ENCODE assay signal across 9 cellular contexts in genomic region chr2:108565778-108566375, GRCh38. TPM values are rescaled to one million over a fixed set of nuclear protein-coding genes. Genes with fewer than 3 reads are reported as not detected.
DNase-seq lines count a peak whose midpoint lies in the region; ATAC-seq and TF ChIP-seq lines count a peak whose summit lies in the region.
"Had no signal": no experiment of that assay in that cellular context is flagged by ENCODE, and none has a peak within 500 bp of the region (broad histone marks: within the 10 kb centered on the region; RNA-seq: fewer than 3 reads in every experiment).

No MANE protein-coding gene starts in this region.

- peak overlapping the region; percentile 3; the same call in 1 of the 2 replicates for H3K4ac ChIP-seq in IMR-90 (ENCODE audit: low read depth, low read length)

- 0 out of 2 replicates have a peak overlapping the region, but pooled peaks have one; percentile 27 for H2BK20ac ChIP-seq in IMR-90 (ENCODE audit: low read depth, low read length)

- peaks cover 12% of the 10 kb centered on the region for H3K36me3 Mint-ChIP-seq in activated CD8-positive, alpha-beta memory T cell treated with anti-CD3 and anti-CD28 coated beads, Interleukin-2, amount 10 ng/mL, durations not matched to agents 7 days and 5 days

- H3K4me3 Mint-ChIP-seq in activated CD8-positive, alpha-beta memory T cell treated with anti-CD3 and anti-CD28 coated beads, Interleukin-2, amount 10 ng/mL, durations not matched to agents 7 days and 5 days, result peak overlapping the region; percentile 31

- peaks cover 29% of the 10 kb centered on the region for H4K20me1 ChIP-seq in IMR-90 (ENCODE audit: insufficient read depth, low read length)

- POLR2A ChIA-PET in IMR-90 (lab: Charles Lee; ENCODE audit: unreplicated experiment), result no interaction called here

- ATAC-seq in activated CD8-positive, alpha-beta memory T cell treated with anti-CD3 and anti-CD28 coated beads, Interleukin-2, amount 10 ng/mL, durations not matched to agents 7 days and 5 days, result peak; percentile 67
- peak; percentile 77 for ATAC-seq in GM21786 (IDR thresholded peaks at IDR 0.05; ENCODE audit: unreplicated experiment)
- ATAC-seq in IMR-90 (ENCODE audit: low read depth), result no peak

- no TSS peak for BruUV-seq in IMR-90 (replicated peaks; lab: Mats Ljungman, UMichigan)

- no peak overlapping the region for H2AFZ ChIP-seq in IMR-90 (replicated peaks; ENCODE audit: low read length, poor library complexity)

- H3K23ac ChIP-seq in IMR-90 (ENCODE audit: low read depth, low read length), result no peak overlapping the region; the same call in 1 of the 2 replicates

- no peak for TF ChIP-seq RAD21 in IMR-90 (IDR thresholded peaks at IDR 0.05; ENCODE audit: low read length)

- H3K9me3 ChIP-seq in IMR-90 (ENCODE audit: control insufficient read depth, insufficient read depth, low read length) (no peaks in the 10 kb centered on the region; the same call in none of the 2 replicates), skeletal muscle tissue (ENCODE audit: control insufficient read depth in 3 of 3, low read length in 3 of 3) (no peaks in the 10 kb centered on the region)

- H3K27me3 Mint-ChIP-seq in activated CD8-positive, alpha-beta memory T cell treated with anti-CD3 and anti-CD28 coated beads, Interleukin-2, amount 10 ng/mL, durations not matched to agents 7 days and 5 days, result no peaks in the 10 kb centered on the region

- no peak overlapping the region for H2BK120ac ChIP-seq in IMR-90 (ENCODE audit: low read depth, low read length)

- H3K9me1 ChIP-seq in IMR-90 (ENCODE audit: insufficient read depth, low read length), result peaks cover 11% of the 10 kb centered on the region

- H2AK5ac ChIP-seq in IMR-90 (ENCODE audit: low read depth, low read length), result no peak overlapping the region

- no peak overlapping the region for H4K91ac ChIP-seq in IMR-90 (ENCODE audit: insufficient read depth, low read depth, low read length)

- peak overlapping the region; percentile 74 for H3K27ac Mint-ChIP-seq in activated CD8-positive, alpha-beta memory T cell treated with anti-CD3 and anti-CD28 coated beads, Interleukin-2, amount 10 ng/mL, durations not matched to agents 7 days and 5 days

- H3K9ac ChIP-seq in IMR-90 (ENCODE audit: low read depth, low read length) (no peak overlapping the region), skeletal muscle tissue (ENCODE audit: low read depth in 1 of 3, low read length in 3 of 3) (no peak overlapping the region)

- H3K27ac ChIP-seq in IMR-90 (ENCODE audit: insufficient read depth, low read length) (no peak overlapping the region), skeletal muscle tissue (ENCODE audit: low read depth, low read length) (peak overlapping the region; percentile 31), coronary artery (no peak overlapping the region)

- TF ChIP-seq POLR2A in IMR-90 (IDR thresholded peaks at IDR 0.05; ENCODE audit: low read depth, low read length), result no peak

- intact Hi-C loops in IMR-90 (cut with micrococcal nuclease), result no loop called here

- H4K8ac ChIP-seq in IMR-90 (ENCODE audit: low read depth in 2 of 2, low read length in 2 of 2), result no peak overlapping the region

- peak; percentile 50 for DNase-seq in activated CD8-positive, alpha-beta memory T cell treated with anti-CD3 and anti-CD28 coated beads, Interleukin-2, amount 10 ng/mL, durations not matched to agents 7 days and 5 days
- no peak for DNase-seq in activated CD8-positive, alpha-beta memory T cell treated with anti-CD3 and anti-CD28 coated beads for 24 hours
- no peak for DNase-seq in IMR-90
- DNase-seq in NCI-H2081 treated with DMSO at 0.1 percent for 48 hours (lab: John Stamatoyannopoulos, UW), result no peak
- DNase-seq in GM20000 (ENCODE audit: low spot score), result no peak
- no peak for DNase-seq in coronary artery (ENCODE audit: low spot score)
- DNase-seq: ACHN had no signal

- peaks cover 7% of the 10 kb centered on the region for H3K4me1 ChIP-seq in IMR-90 (ENCODE audit: control insufficient read depth, insufficient read depth, low read length)
- peaks cover 20 to 32% (median 28%) of the 10 kb centered on the region in 3 donors for H3K4me1 ChIP-seq in skeletal muscle tissue (ENCODE audit: control insufficient read depth in 3 of 3, insufficient read depth in 3 of 3, low read length in 3 of 3)

- no peaks in the 10 kb centered on the region for H3K9me3 Mint-ChIP-seq in activated CD8-positive, alpha-beta memory T cell treated with anti-CD3 and anti-CD28 coated beads, Interleukin-2, amount 10 ng/mL, durations not matched to agents 7 days and 5 days (ENCODE audit: low read depth)

- H3K56ac ChIP-seq in IMR-90 (ENCODE audit: extremely low read depth, insufficient read depth, low read length), result no peak overlapping the region

- H2BK5ac ChIP-seq in IMR-90 (ENCODE audit: low read depth, low read length, poor library complexity, severe bottlenecking), result no peak overlapping the region

- H4K5ac ChIP-seq in IMR-90 (ENCODE audit: low read depth, low read length), result no peak overlapping the region

- H3K27me3 ChIP-seq in IMR-90 (ENCODE audit: control insufficient read depth, insufficient read depth, low read length) (no peaks in the 10 kb centered on the region), skeletal muscle tissue (ENCODE audit: control insufficient read depth in 3 of 3, insufficient read depth in 3 of 3, low read length in 3 of 3) (no peaks in the 10 kb centered on the region)

- dilution Hi-C loops in IMR-90 (cut with HindIII; ENCODE audit: low sequenced_read_pairs, unreplicated experiment), result no loop called here

- no peak overlapping the region for H3K4me3 ChIP-seq in IMR-90 (ENCODE audit: insufficient read depth, low read depth, low read length)
- no peak overlapping the region for H3K4me3 ChIP-seq in skeletal muscle tissue (ENCODE audit: low read length in 3 of 3)
- H3K4me3 ChIP-seq in coronary artery, result no peak overlapping the region

- WGBS in IMR-90 (ENCODE audit: extremely low coverage in 2 of 2, insufficient read length in 1 of 2), 2 experiments, result no CpG with 5 or more reads among the region's 3 CpGs

- CTCF ChIA-PET in activated CD8-positive, alpha-beta memory T cell treated with anti-CD3 and anti-CD28 coated beads, Interleukin-2, amount 10 ng/mL, durations not matched to agents 7 days and 5 days (lab: Charles Lee), result interaction anchor here (0.9 kb wide), 1 partner anchor 17 kb away, joined by 4 read pairs; no protein-coding TSS in a partner anchor
- CTCF ChIA-PET in IMR-90 (lab: Yijun Ruan, JAX), result interaction anchor here (1.1 kb wide), 1 partner anchor 16 kb away, joined by 4 read pairs; no protein-coding TSS in a partner anchor

- no peak overlapping the region; the same call in 1 of the 2 replicates for H3K4me2 ChIP-seq in IMR-90 (ENCODE audit: low read depth, low read length)

- H2AK9ac ChIP-seq in IMR-90 (replicated peaks; ENCODE audit: low read depth, low read length, poor library complexity), result no peak overlapping the region

- no peak for TF ChIP-seq CTCF in IMR-90 (conservative IDR thresholded peaks at IDR 0.05; ENCODE audit: low read depth, low read length)
- no peak for TF ChIP-seq CTCF in GM20000 (IDR thresholded peaks at IDR 0.05; ENCODE audit: extremely low read depth, missing control alignments)
- TF ChIP-seq CTCF in coronary artery (IDR thresholded peaks at IDR 0.05), result no peak

- H3K4me1 Mint-ChIP-seq in activated CD8-positive, alpha-beta memory T cell treated with anti-CD3 and anti-CD28 coated beads, Interleukin-2, amount 10 ng/mL, durations not matched to agents 7 days and 5 days, result peaks cover 16% of the 10 kb centered on the region

- H3K14ac ChIP-seq in IMR-90 (replicated peaks; ENCODE audit: low read depth, low read length), result peak overlapping the region; percentile 39; the same call in 1 of the 2 replicates

- H3K18ac ChIP-seq in IMR-90 (ENCODE audit: low read depth, low read length), result no peak overlapping the region

- in situ Hi-C loops in IMR-90 (cut with MboI; ENCODE audit: low sequenced_read_pairs), result no loop called here

- H3K79me1 ChIP-seq in IMR-90 (ENCODE audit: low read depth in 1 of 2, low read length in 2 of 2), result peaks cover 22 to 82% of the 10 kb centered on the region in 2 experiments

- H3K36me3 ChIP-seq in IMR-90 (ENCODE audit: control insufficient read depth, insufficient read depth, low read length) (peaks cover 2% of the 10 kb centered on the region; the same call in 1 of the 2 replicates), skeletal muscle tissue (ENCODE audit: control insufficient read depth in 3 of 3, insufficient read depth in 3 of 3, low read length in 3 of 3) (no peaks in the 10 kb centered on the region)

- H2BK15ac ChIP-seq in IMR-90 (ENCODE audit: low read depth, low read length), result no peak overlapping the region

TF ChIP-seq in IMR-90, 13 proteins besides CTCF, POLR2A, EP300 and RAD21:
- no peak for TF ChIP-seq RCOR1 (IDR thresholded peaks at IDR 0.05; ENCODE audit: insufficient replicate concordance, low read length)

RNA-seq across cellular contexts. Expression of gene LIMS1, which starts 31.6 kb away (rescaled TPM):
- 10 to 100 TPM; 57.2 to 58.2 TPM for total RNA-seq in activated CD8-positive, alpha-beta memory T cell treated with anti-CD3 and anti-CD28 coated beads, Interleukin-2, amount 10 ng/mL, durations not matched to agents 7 days and 5 days
- total RNA-seq in IMR-90 (2012; rRNA removed), result 125 and 131 TPM in 2 replicates
- polyA plus RNA-seq in IMR-90 (2012; rRNA removed), result 51.8 and 59.1 TPM in 2 replicates
- 58.5 and 87.4 TPM in 2 replicates for polyA plus RNA-seq in IMR-90 (2012; cell fraction: cytosol; rRNA removed)
- 76.8 and 143 TPM in 2 replicates for polyA plus RNA-seq in IMR-90 (2012; cell fraction: nucleus; rRNA removed; ENCODE audit: low replicate concordance)
- total RNA-seq in skeletal muscle tissue, result 26.6 TPM
